18 cellular contexts compared by ENCODE assay signal in the genomic region with DNA sequence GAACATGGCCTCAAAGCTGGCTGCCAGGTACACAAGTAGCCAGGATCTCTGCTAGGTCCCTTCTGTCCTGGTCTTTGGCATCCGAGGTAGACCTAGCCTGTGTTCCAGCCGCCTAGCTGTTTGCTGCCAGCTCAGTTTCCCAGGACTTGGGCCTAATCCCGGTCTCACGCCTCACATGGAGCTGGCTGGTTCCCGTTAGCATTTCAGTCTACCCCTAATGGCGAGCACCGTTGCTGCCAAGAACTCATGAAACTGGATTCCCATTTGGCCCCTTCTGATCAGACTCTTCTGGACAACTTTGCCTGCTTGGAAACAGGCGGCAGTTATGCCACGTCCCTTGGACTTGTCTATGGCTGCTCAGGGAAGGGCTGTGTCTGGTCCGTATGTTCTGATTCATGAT. TPM values are rescaled to one million over a fixed set of nuclear protein-coding genes. Genes with fewer than 3 reads are reported as not detected.
DNase-seq lines count a peak whose midpoint lies in the region; ATAC-seq, FAIRE-seq and TF ChIP-seq lines count a peak whose summit lies in the region.
"Had no signal": no experiment of that assay in that cellular context is flagged by ENCODE, and none has a peak within 500 bp of the region (broad histone marks: within the 10 kb centered on the region; RNA-seq: fewer than 3 reads in every experiment).

No MANE protein-coding gene starts in this region.

- H3K27ac Mint-ChIP-seq in CD14-positive monocyte = no peak overlapping the region
- H3K27ac Mint-ChIP-seq: CD4-positive, alpha-beta memory T cell; GM23338 had no signal

- TF ChIP-seq CTCF in thoracic aorta (IDR thresholded peaks at IDR 0.05) = no peak
- TF ChIP-seq CTCF in CD14-positive monocyte (IDR thresholded peaks at IDR 0.05) = no peak

- ATAC-seq in Right ventricle myocardium superior (ENCODE audit: poor library complexity) (peak; percentile 94), thoracic aorta (ENCODE audit: insufficient number of reproducible peaks, low FRiP score, low read depth) (peak; percentile 51)
- ATAC-seq: GM23338, PC-3 had no signal

- no peak for FAIRE-seq in urothelium cell line (lab: Jason Lieb, UNC)
- FAIRE-seq: D721Med, GM12892, HTR-8/SVneo had no signal

- H3K9me3 ChIP-seq in thoracic aorta = no peaks in the 10 kb centered on the region

- peak overlapping the region; percentile 24 to 32 for H3K27ac ChIP-seq in thoracic aorta

- peak; percentile 96 for DNase-seq in NCI-H446 treated with DMSO at 0.1 percent for 48 hours (lab: John Stamatoyannopoulos, UW)
- peak; percentile 69 for DNase-seq in Right ventricle myocardium superior
- peak; percentile 26 for DNase-seq in midbrain (lab: John Stamatoyannopoulos, UW)
- peak; percentile 16 for DNase-seq in thoracic aorta (ENCODE audit: low spot score)
- no peak for DNase-seq in CD14-positive monocyte (ENCODE audit: low spot score)
- no peak for DNase-seq in urothelium cell line (ENCODE audit: low spot score)
- no peak for DNase-seq in SHP77 (lab: John Stamatoyannopoulos, UW)
- DNase-seq: AML-193; CD4-positive, alpha-beta memory T cell; DMS79 treated with DMSO at 0.1 percent for 48 hours; GDM1; NCI-H2107; NCI-H345; PC-3 had no signal

- H3K36me3 Mint-ChIP-seq in CD14-positive monocyte = no peaks in the 10 kb centered on the region
- H3K36me3 Mint-ChIP-seq: CD4-positive, alpha-beta memory T cell had no signal

- H3K4me3 ChIP-seq in thoracic aorta = no peak overlapping the region
- H3K4me3 ChIP-seq: GM23338 had no signal

- no peaks in the 10 kb centered on the region for H3K36me3 ChIP-seq in thoracic aorta

- H3K4me1 ChIP-seq in thoracic aorta (ENCODE audit: control insufficient read depth in 1 of 2, low read depth in 2 of 2) = peaks cover 3 to 26% of the 10 kb centered on the region in 2 donors

- no peaks in the 10 kb centered on the region for H3K27me3 ChIP-seq in thoracic aorta (replicated peaks; ENCODE audit: insufficient read depth)

- no peak overlapping the region for H3K4me3 Mint-ChIP-seq in CD14-positive monocyte
- H3K4me3 Mint-ChIP-seq: CD4-positive, alpha-beta memory T cell; GM23338 had no signal

- intact Hi-C loops in Right ventricle myocardium superior (cut with DNase I) = no loop called here
- intact Hi-C loops in CD14-positive monocyte (cut with micrococcal nuclease) = no loop called here

- peaks cover 4 to 8% (median 7%) of the 10 kb centered on the region in 3 donors for H3K27me3 Mint-ChIP-seq in CD14-positive monocyte (ENCODE audit: low read depth in 3 of 3)

- no peaks in the 10 kb centered on the region for H3K4me1 Mint-ChIP-seq in CD14-positive monocyte
- H3K4me1 Mint-ChIP-seq: CD4-positive, alpha-beta memory T cell had no signal

- peaks cover 0 to 2% (median 0%) of the 10 kb centered on the region in 7 donors for H3K9me3 Mint-ChIP-seq in CD14-positive monocyte
- H3K9me3 Mint-ChIP-seq: CD4-positive, alpha-beta memory T cell had no signal

RNA-seq across cellular contexts. Expression of a gene that starts 26.2 kb away (rescaled TPM):
- total RNA-seq in Right ventricle myocardium superior (1.5 TPM), thoracic aorta (1 to 10 TPM; 4.5 to 4.6 TPM)
- polyA plus RNA-seq in CD14-positive monocyte = 1 to 10 TPM; 1.1 to 1.5 TPM

Comparison
In these comparisons a context has a peak if more than half of its experiments do, and no peak if none do; other contexts are left out.
1. DNase-seq: peak in NCI-H446 treated with DMSO at 0.1 percent for 48 hours (single experiment), Right ventricle myocardium superior (single experiment), midbrain (single experiment) and thoracic aorta (single experiment); none in CD14-positive monocyte (single experiment), urothelium cell line (single experiment) and SHP77 (0 of 2).